ENCODE assay signal across 12 cellular contexts in genomic region chr12:75877588-75878381, GRCh38.
DNase-seq lines count a peak whose midpoint lies in the region; ATAC-seq, FAIRE-seq and TF ChIP-seq lines count a peak whose summit lies in the region.
"Had no signal": no experiment of that assay in that cellular context is flagged by ENCODE, and none has a peak within 500 bp of the region (broad histone marks: within the 10 kb centered on the region; RNA-seq: fewer than 3 reads in every experiment).

No MANE protein-coding gene starts in this region.

- POLR2A ChIA-PET in PC-9 (lab: Charles Lee; ENCODE audit: unreplicated experiment), result no interaction called here

- H3F3A ChIP-seq in PC-9 (ENCODE audit: insufficient read depth, low read depth), result 0 out of 2 replicates have a peak, but pooled peaks cover 2% of the 10 kb centered on the region

- DNase-seq in LHCN-M2 (ENCODE audit: low read depth), result peak; percentile 46
- no peak for DNase-seq in PC-9
- peak; percentile 13 for DNase-seq in fibroblast of gingiva (ENCODE audit: low read depth)
- peak; percentile 64 for DNase-seq in retinal pigment epithelial cell (ENCODE audit: low read depth)
- no peak for DNase-seq in stimulated activated naive B cell treated with anti-CD40 and anti-IgM and Interleukin-4, amounts not matched to agents 10 μg/mL and 1 μg/mL and 100 μg/mL, for 72 hours
- no peak for DNase-seq in GM12891 (ENCODE audit: insufficient read length, low spot score)
- DNase-seq: central memory CD4-positive, alpha-beta T cell; RPMI8226; stimulated activated CD4-positive, alpha-beta T cell treated with anti-CD3 and anti-CD28 coated beads, Interleukin-12 subunit alpha, Interleukin-12 subunit beta, amount 100 ng/mL, for 4 hours had no signal

- peak overlapping the region; percentile 53; the same call in 1 of the 2 replicates for H3K27ac ChIP-seq in PC-9

- H3K36me3 ChIP-seq in PC-9 (ENCODE audit: low read depth), result no peaks in the 10 kb centered on the region

- H3K9me3 ChIP-seq in PC-9 (ENCODE audit: insufficient read depth, low read depth), result peaks cover 8% of the 10 kb centered on the region; the same call in 1 of the 2 replicates

- peaks cover 11% of the 10 kb centered on the region for H3K4me1 ChIP-seq in PC-9 (replicated peaks; ENCODE audit: insufficient read depth)

- TF ChIP-seq POLR2A in GM12891 (IDR thresholded peaks at IDR 0.05; ENCODE audit: low read depth, low read length), result no peak

- CTCF ChIA-PET in PC-9 (lab: Charles Lee), result no interaction called here

- H3K27ac Mint-ChIP-seq in stimulated activated naive B cell treated with anti-CD40 and anti-IgM and Interleukin-4, amounts not matched to agents 10 μg/mL and 1 μg/mL and 100 μg/mL, for 72 hours, result no peak overlapping the region

- no peaks in the 10 kb centered on the region for H4K20me1 ChIP-seq in PC-9 (ENCODE audit: insufficient read depth)

- no peak for FAIRE-seq in GM12891 (lab: Jason Lieb, UNC)
- FAIRE-seq: islet of Langerhans had no signal

- no peak for ATAC-seq in GM19463 (IDR thresholded peaks at IDR 0.05; ENCODE audit: unreplicated experiment)
- ATAC-seq in stimulated activated naive B cell treated with anti-CD40 and anti-IgM and Interleukin-4, amounts not matched to agents 10 μg/mL and 1 μg/mL and 100 μg/mL, for 72 hours (replicated peaks), result no peak
- ATAC-seq in HG02970 (IDR thresholded peaks at IDR 0.05; ENCODE audit: low FRiP score, unreplicated experiment), result no peak

- no peaks in the 10 kb centered on the region for H3K79me2 ChIP-seq in PC-9 (ENCODE audit: low read depth)

- intact Hi-C loops in PC-9 (cut with micrococcal nuclease; ENCODE audit: unreplicated experiment), result no loop called here

- BruUV-seq in PC-9 (replicated peaks; lab: Mats Ljungman, UMichigan), result no TSS peak

- H3K36me3 Mint-ChIP-seq in stimulated activated naive B cell treated with anti-CD40 and anti-IgM and Interleukin-4, amounts not matched to agents 10 μg/mL and 1 μg/mL and 100 μg/mL, for 72 hours, result no peaks in the 10 kb centered on the region

- H3K27me3 ChIP-seq in PC-9 (ENCODE audit: insufficient read depth, low read depth), result no peaks in the 10 kb centered on the region

- H3K4me1 Mint-ChIP-seq in stimulated activated naive B cell treated with anti-CD40 and anti-IgM and Interleukin-4, amounts not matched to agents 10 μg/mL and 1 μg/mL and 100 μg/mL, for 72 hours, result no peaks in the 10 kb centered on the region

- H3K27me3 Mint-ChIP-seq in stimulated activated naive B cell treated with anti-CD40 and anti-IgM and Interleukin-4, amounts not matched to agents 10 μg/mL and 1 μg/mL and 100 μg/mL, for 72 hours, result peaks cover 32 to 35% of the 10 kb centered on the region in 2 donors

- no peaks in the 10 kb centered on the region for H3K9me3 Mint-ChIP-seq in stimulated activated naive B cell treated with anti-CD40 and anti-IgM and Interleukin-4, amounts not matched to agents 10 μg/mL and 1 μg/mL and 100 μg/mL, for 72 hours

- H3K4me3 ChIP-seq in PC-9, result no peak overlapping the region
- H3K4me3 ChIP-seq in retinal pigment epithelial cell (ENCODE audit: low read length), result peak overlapping the region; percentile 22

- no peaks in the 10 kb centered on the region for H3K9me2 ChIP-seq in PC-9 (ENCODE audit: insufficient read depth)

- H3K4me3 Mint-ChIP-seq in stimulated activated naive B cell treated with anti-CD40 and anti-IgM and Interleukin-4, amounts not matched to agents 10 μg/mL and 1 μg/mL and 100 μg/mL, for 72 hours, result no peak overlapping the region

- no peak overlapping the region for H3K4me2 ChIP-seq in PC-9

- TF ChIP-seq CTCF in PC-9 (conservative IDR thresholded peaks at IDR 0.05), result no peak
- no peak for TF ChIP-seq CTCF in retinal pigment epithelial cell (conservative IDR thresholded peaks at IDR 0.05; ENCODE audit: low read depth, low read length)

- H2AFZ ChIP-seq in PC-9, result no peak overlapping the region; the same call in 1 of the 2 replicates

TF ChIP-seq in GM12891, 5 proteins besides CTCF, POLR2A, EP300 and RAD21:
- TF ChIP-seq SPI1 (IDR thresholded peaks at IDR 0.05; ENCODE audit: low read depth, low read length), result no peak
- no peak for TF ChIP-seq POLR2AphosphoS5 (IDR thresholded peaks at IDR 0.05; ENCODE audit: low read depth, low read length)
- TF ChIP-seq PAX5 (IDR thresholded peaks at IDR 0.05; ENCODE audit: insufficient read depth, low read length, severe bottlenecking), result no peak
- TF ChIP-seq TAF1 (IDR thresholded peaks at IDR 0.05; ENCODE audit: low read depth, low read length), result no peak
- no peak for TF ChIP-seq POU2F2 (IDR thresholded peaks at IDR 0.05; ENCODE audit: low read depth, low read length)
TF ChIP-seq in GM12891: peak in this region for 0.

Comparison
In these comparisons a context has a peak if more than half of its experiments do, and no peak if none do; other contexts are left out.
1. DNase-seq: peak in LHCN-M2 (single experiment), fibroblast of gingiva (single experiment) and retinal pigment epithelial cell (single experiment); none in PC-9 (0 of 2), stimulated activated naive B cell treated with anti-CD40 and anti-IgM and Interleukin-4, amounts not matched to agents 10 μg/mL and 1 μg/mL and 100 μg/mL, for 72 hours (single experiment) and GM12891 (single experiment).